15 cellular contexts compared by ENCODE assay signal in genomic region chr2:72083751-72084583, GRCh38.
"Had no signal": no experiment of that assay in that cellular context is flagged by ENCODE, and none has a peak within 500 bp of the region (broad histone marks: within the 10 kb centered on the region; RNA-seq: fewer than 3 reads in every experiment).

No MANE protein-coding gene starts in this region.

- H3K27ac ChIP-seq: esophagus squamous epithelium, ovary, tibial nerve had no signal

- H3K4me1 ChIP-seq: tibial nerve had no signal

- DNase-seq: activated CD4-positive, alpha-beta T cell treated with anti-CD3 and anti-CD28 coated beads, Interleukin-2, amount 50 U/mL, for 1 hour; activated naive CD4-positive, alpha-beta T cell treated with anti-CD3 and anti-CD28 coated beads for 36 hours; activated naive CD8-positive, alpha-beta T cell treated with anti-CD3 and anti-CD28 coated beads, Interleukin-2, amount 50 U/mL, for 24 hours; activated T-cell treated with anti-CD3 and anti-CD28 coated beads for 4 hours; esophagus squamous epithelium; foreskin melanocyte; kidney glomerular epithelial cell; ovary; stimulated activated CD4-positive, alpha-beta T cell treated with anti-CD3 and anti-CD28 coated beads, Interleukin-2, amount 100 ng/mL, for 48 hours; stimulated activated naive CD4-positive, alpha-beta T cell; substantia nigra had no signal

- ATAC-seq: activated CD4-positive, CD25-positive, alpha-beta regulatory T cell treated with anti-CD3 and anti-CD28 coated beads, Interleukin-2, amount 50 U/mL, for 24 hours; activated naive CD8-positive, alpha-beta T cell treated with anti-CD3 and anti-CD28 coated beads, Interleukin-2, amount 50 U/mL, for 24 hours; activated T-helper 17 cell treated with anti-CD3 and anti-CD28 coated beads, Interleukin-2, amount 50 U/mL, for 72 hours had no signal

- H3K9me3 ChIP-seq: esophagus squamous epithelium, ovary had no signal

- H3K27me3 ChIP-seq: esophagus squamous epithelium, ovary, tibial nerve had no signal

- H3K4me3 ChIP-seq: esophagus squamous epithelium, ovary, tibial nerve had no signal

- H3K36me3 ChIP-seq: esophagus squamous epithelium, ovary, tibial nerve had no signal

- FAIRE-seq: colon had no signal
